In genomic region chr1:148716966-148717520, GRCh38 we compare ENCODE assay signal across 2 cellular contexts. TPM values are rescaled to one million over a fixed set of nuclear protein-coding genes. Genes with fewer than 3 reads are reported as not detected.
"Had no signal": no experiment of that assay in that cellular context is flagged by ENCODE, and none has a peak within 500 bp of the region (broad histone marks: within the 10 kb centered on the region; RNA-seq: fewer than 3 reads in every experiment).

No MANE protein-coding gene starts in this region.

RNA-seq across cellular contexts. Expression of gene NUDT4B, which starts 31.5 kb away (rescaled TPM):
- total RNA-seq: activated naive CD4-positive, alpha-beta T cell treated with anti-CD3 and anti-CD28 coated beads for 36 hours; cardiac septum had no signal
